ENCODE assay signal across 23 cellular contexts in genomic region chr15:95150466-95150865, GRCh38.
"Had no signal": no experiment of that assay in that cellular context is flagged by ENCODE, and none has a peak within 500 bp of the region (broad histone marks: within the 10 kb centered on the region; RNA-seq: fewer than 3 reads in every experiment).

No MANE protein-coding gene starts in this region.

- H3K27ac ChIP-seq: neural progenitor cell, ovary, parathyroid adenoma, psoas muscle, right lobe of liver, sigmoid colon, stomach, tibial artery, upper lobe of left lung, uterus had no signal

- H3K9me3 ChIP-seq: ovary, psoas muscle, right lobe of liver, sigmoid colon, tibial artery, uterus had no signal

- H2AFZ ChIP-seq: neural progenitor cell, parathyroid adenoma had no signal

- H3K9ac ChIP-seq: neural progenitor cell, parathyroid adenoma had no signal

- H3K4me3 ChIP-seq: neural progenitor cell, ovary, psoas muscle, right lobe of liver, sigmoid colon, stomach, tibial artery, upper lobe of left lung, uterus had no signal

- FAIRE-seq: small intestine had no signal

- H3K4me1 ChIP-seq: neural progenitor cell, parathyroid adenoma, psoas muscle, right lobe of liver, sigmoid colon, stomach, tibial artery, upper lobe of left lung, uterus had no signal

- H3K4me2 ChIP-seq: neural progenitor cell had no signal

- DNase-seq: naive thymus-derived CD4-positive, alpha-beta T cell; natural killer cell; occipital lobe; ovary; posterior cingulate gyrus; psoas muscle; right cardiac atrium; right lobe of liver; sigmoid colon; small intestine; stimulated activated CD4-positive, alpha-beta T cell treated with anti-CD3 and anti-CD28 coated beads, Interleukin-15, amount 100 ng/mL, for 24 hours; stimulated activated CD4-positive, alpha-beta T cell treated with anti-CD3 and anti-CD28 coated beads, Interleukin-2, amount 100 ng/mL, for 24 hours; stimulated activated CD4-positive, alpha-beta T cell treated with anti-CD3 and anti-CD28 coated beads, Interleukin-2, amount 100 ng/mL, for 48 hours; stimulated activated CD4-positive, alpha-beta T cell treated with anti-CD3 and anti-CD28 coated beads, Interleukin-4, amount 100 ng/mL, for 24 hours; stimulated activated naive B cell treated with anti-CD40 and anti-IgM and Interleukin-4, amounts not matched to agents 10 μg/mL and 1 μg/mL and 100 μg/mL, for 72 hours; stimulated activated naive CD4-positive, alpha-beta T cell treated with Interleukin-2 at 50 U/mL for 16 hours; stomach; tibial artery; trophoblast cell; upper lobe of left lung; uterus had no signal

- H3K36me3 ChIP-seq: neural progenitor cell, ovary, right lobe of liver, sigmoid colon, stomach, tibial artery, upper lobe of left lung, uterus had no signal

- H3K79me2 ChIP-seq: parathyroid adenoma had no signal

- H3K27me3 ChIP-seq: neural progenitor cell, ovary, right lobe of liver, sigmoid colon, stomach, tibial artery, upper lobe of left lung, uterus had no signal
